In the genomic region with DNA sequence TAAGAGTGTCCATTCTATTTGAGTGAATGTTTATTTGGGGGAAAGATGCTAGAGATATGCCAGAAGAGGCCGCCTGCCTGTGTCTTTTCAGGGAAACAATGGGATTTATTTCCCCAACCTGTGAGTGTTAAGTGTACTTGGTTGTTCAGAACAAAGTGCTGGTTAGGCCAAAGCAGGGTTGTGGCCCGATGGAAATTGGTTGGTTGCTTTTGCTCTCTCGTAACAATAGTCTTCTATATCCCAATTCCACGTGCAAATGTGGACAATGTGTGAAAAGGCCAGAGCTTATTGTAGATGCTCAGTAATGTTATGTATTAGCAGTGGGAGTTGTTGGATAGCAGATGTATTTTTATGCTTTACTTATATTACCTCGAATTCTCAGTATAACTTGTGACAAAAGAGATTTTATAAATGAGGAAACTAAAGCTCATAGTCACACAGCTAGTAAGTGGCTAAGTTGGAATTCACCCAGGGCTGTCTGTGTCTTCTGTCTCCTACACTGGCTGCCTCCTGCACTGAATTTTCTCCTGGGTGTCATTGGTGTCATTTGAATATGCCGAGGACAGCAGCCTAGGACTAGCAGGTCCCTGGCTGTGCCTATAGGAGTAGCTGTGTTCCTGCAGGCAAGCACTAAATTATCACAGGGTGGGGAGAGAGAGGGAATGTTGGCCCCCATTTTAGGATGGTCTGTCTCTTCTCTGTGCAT, we compare ENCODE assay signal across 1 cellular context.
TF ChIP-seq lines count a peak whose summit lies in the region.

No MANE protein-coding gene starts in this region.

TF ChIP-seq in GM23338, 12 proteins besides CTCF, POLR2A, EP300 and RAD21 (continued from another document):
- TF ChIP-seq, protein P1, sequence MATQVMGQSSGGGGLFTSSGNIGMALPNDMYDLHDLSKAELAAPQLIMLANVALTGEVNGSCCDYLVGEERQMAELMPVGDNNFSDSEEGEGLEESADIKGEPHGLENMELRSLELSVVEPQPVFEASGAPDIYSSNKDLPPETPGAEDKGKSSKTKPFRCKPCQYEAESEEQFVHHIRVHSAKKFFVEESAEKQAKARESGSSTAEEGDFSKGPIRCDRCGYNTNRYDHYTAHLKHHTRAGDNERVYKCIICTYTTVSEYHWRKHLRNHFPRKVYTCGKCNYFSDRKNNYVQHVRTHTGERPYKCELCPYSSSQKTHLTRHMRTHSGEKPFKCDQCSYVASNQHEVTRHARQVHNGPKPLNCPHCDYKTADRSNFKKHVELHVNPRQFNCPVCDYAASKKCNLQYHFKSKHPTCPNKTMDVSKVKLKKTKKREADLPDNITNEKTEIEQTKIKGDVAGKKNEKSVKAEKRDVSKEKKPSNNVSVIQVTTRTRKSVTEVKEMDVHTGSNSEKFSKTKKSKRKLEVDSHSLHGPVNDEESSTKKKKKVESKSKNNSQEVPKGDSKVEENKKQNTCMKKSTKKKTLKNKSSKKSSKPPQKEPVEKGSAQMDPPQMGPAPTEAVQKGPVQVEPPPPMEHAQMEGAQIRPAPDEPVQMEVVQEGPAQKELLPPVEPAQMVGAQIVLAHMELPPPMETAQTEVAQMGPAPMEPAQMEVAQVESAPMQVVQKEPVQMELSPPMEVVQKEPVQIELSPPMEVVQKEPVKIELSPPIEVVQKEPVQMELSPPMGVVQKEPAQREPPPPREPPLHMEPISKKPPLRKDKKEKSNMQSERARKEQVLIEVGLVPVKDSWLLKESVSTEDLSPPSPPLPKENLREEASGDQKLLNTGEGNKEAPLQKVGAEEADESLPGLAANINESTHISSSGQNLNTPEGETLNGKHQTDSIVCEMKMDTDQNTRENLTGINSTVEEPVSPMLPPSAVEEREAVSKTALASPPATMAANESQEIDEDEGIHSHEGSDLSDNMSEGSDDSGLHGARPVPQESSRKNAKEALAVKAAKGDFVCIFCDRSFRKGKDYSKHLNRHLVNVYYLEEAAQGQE (IDR thresholded peaks at IDR 0.05; ENCODE audit: unreplicated experiment), result no peak
- TF ChIP-seq ZNF462 (CRISPR knock-in tag; IDR thresholded peaks at IDR 0.05), result no peak
- TF ChIP-seq ZNF331 (CRISPR knock-in tag; IDR thresholded peaks at IDR 0.05; ENCODE audit: low read depth), result no peak
- no peak for TF ChIP-seq ZNF114 (CRISPR knock-in tag; IDR thresholded peaks at IDR 0.05)
- no peak for TF ChIP-seq CREB1 (CRISPR knock-in tag; IDR thresholded peaks at IDR 0.05; ENCODE audit: low read depth)
- no peak for TF ChIP-seq NANOG (IDR thresholded peaks at IDR 0.05; ENCODE audit: borderline replicate concordance)
- TF ChIP-seq STAT1 (IDR thresholded peaks at IDR 0.05; ENCODE audit: unreplicated experiment), result no peak
- no peak for TF ChIP-seq POLR2AphosphoS5 (IDR thresholded peaks at IDR 0.05; ENCODE audit: low read depth)
